ENCODE assay signal across 15 cellular contexts in genomic region chr6:148854086-148854485, GRCh38.
DNase-seq lines count a peak whose midpoint lies in the region; ATAC-seq, FAIRE-seq and TF ChIP-seq lines count a peak whose summit lies in the region.
"Had no signal": no experiment of that assay in that cellular context is flagged by ENCODE, and none has a peak within 500 bp of the region (broad histone marks: within the 10 kb centered on the region; RNA-seq: fewer than 3 reads in every experiment).

No MANE protein-coding gene starts in this region.

- H3K27me3 Mint-ChIP-seq in GM23338 (ENCODE audit: insufficient read depth, low read depth, poor library complexity) = peaks cover 6% of the 10 kb centered on the region
- no peaks in the 10 kb centered on the region for H3K27me3 Mint-ChIP-seq in activated CD8-positive, alpha-beta memory T cell treated with anti-CD3 and anti-CD28 coated beads, Interleukin-2, amount 10 ng/mL, durations not matched to agents 7 days and 5 days
- no peaks in the 10 kb centered on the region for H3K27me3 Mint-ChIP-seq in chondrocyte (ENCODE audit: low read depth)
- H3K27me3 Mint-ChIP-seq: stimulated activated naive CD8-positive, alpha-beta T cell treated with anti-CD3 and anti-CD28 coated beads, Interleukin-15, Interleukin-2, amounts not matched to agents 100 ng/mL and 50 ng/mL, for 24 hours had no signal

- H4K20me1 ChIP-seq in GM23338 (replicated peaks; ENCODE audit: insufficient read depth) (peaks cover 20% of the 10 kb centered on the region), keratinocyte (ENCODE audit: control insufficient read depth, extremely low read depth, insufficient read depth, low read length) (no peaks in the 10 kb centered on the region)
- H4K20me1 ChIP-seq: BLaER1 had no signal

- peak; percentile 77 for FAIRE-seq in keratinocyte (lab: Jason Lieb, UNC)

- H3K4me1 Mint-ChIP-seq in GM23338 (peaks cover 54% of the 10 kb centered on the region), chondrocyte (ENCODE audit: low read depth) (peaks cover 25% of the 10 kb centered on the region)
- H3K4me1 Mint-ChIP-seq in activated CD8-positive, alpha-beta memory T cell treated with anti-CD3 and anti-CD28 coated beads, Interleukin-2, amount 10 ng/mL, durations not matched to agents 7 days and 5 days = peaks cover 7% of the 10 kb centered on the region

- H3K4me3 ChIP-seq in GM23338 (0 out of 2 replicates have a peak overlapping the region, but pooled peaks have one; percentile 0), keratinocyte (ENCODE audit: control insufficient read depth in 2 of 3, extremely low read depth in 1 of 3, insufficient read depth in 2 of 3, low read depth in 1 of 3, low read length in 3 of 3) (no peak overlapping the region)
- H3K4me3 ChIP-seq: BLaER1, right atrium auricular region had no signal

- no peaks in the 10 kb centered on the region for H3K9me3 ChIP-seq in keratinocyte (ENCODE audit: control insufficient read depth, low read depth, low read length)
- H3K9me3 ChIP-seq: BLaER1, right atrium auricular region had no signal

- H2AFZ ChIP-seq in GM23338 = no peak overlapping the region
- no peak overlapping the region for H2AFZ ChIP-seq in keratinocyte (ENCODE audit: control insufficient read depth, low read length)

- H3K9me3 Mint-ChIP-seq in GM23338 (no peaks in the 10 kb centered on the region), chondrocyte (ENCODE audit: low read depth) (no peaks in the 10 kb centered on the region)
- H3K9me3 Mint-ChIP-seq in activated CD8-positive, alpha-beta memory T cell treated with anti-CD3 and anti-CD28 coated beads, Interleukin-2, amount 10 ng/mL, durations not matched to agents 7 days and 5 days (ENCODE audit: low read depth) = no peaks in the 10 kb centered on the region
- H3K9me3 Mint-ChIP-seq: activated naive CD4-positive, alpha-beta T cell treated with anti-CD3 and anti-CD28 coated beads for 36 hours; natural killer cell; stimulated activated naive CD8-positive, alpha-beta T cell treated with anti-CD3 and anti-CD28 coated beads, Interleukin-15, Interleukin-2, amounts not matched to agents 100 ng/mL and 50 ng/mL, for 24 hours had no signal

- H3K4me3 Mint-ChIP-seq in GM23338 (no peak overlapping the region), chondrocyte (ENCODE audit: unreplicated experiment) (no peak overlapping the region)
- no peak overlapping the region for H3K4me3 Mint-ChIP-seq in activated CD8-positive, alpha-beta memory T cell treated with anti-CD3 and anti-CD28 coated beads, Interleukin-2, amount 10 ng/mL, durations not matched to agents 7 days and 5 days
- H3K4me3 Mint-ChIP-seq: activated naive CD4-positive, alpha-beta T cell treated with anti-CD3 and anti-CD28 coated beads for 36 hours; natural killer cell; stimulated activated naive CD8-positive, alpha-beta T cell treated with anti-CD3 and anti-CD28 coated beads, Interleukin-15, Interleukin-2, amounts not matched to agents 100 ng/mL and 50 ng/mL, for 24 hours had no signal

- peaks cover 37% of the 10 kb centered on the region for H3K4me1 ChIP-seq in GM23338 (ENCODE audit: insufficient read depth)
- peaks cover 32% of the 10 kb centered on the region for H3K4me1 ChIP-seq in keratinocyte (ENCODE audit: control insufficient read depth, extremely low read depth, insufficient read depth, low read length)
- H3K4me1 ChIP-seq: BLaER1, right atrium auricular region had no signal

- no peaks in the 10 kb centered on the region for H3K9me1 ChIP-seq in keratinocyte (ENCODE audit: control insufficient read depth, extremely low read depth, insufficient read depth, low read length)

- no peak for TF ChIP-seq CTCF in GM23338 (conservative IDR thresholded peaks at IDR 0.05; ENCODE audit: low read depth in 2 of 2)
- TF ChIP-seq CTCF in VCaP (conservative IDR thresholded peaks at IDR 0.05) = no peak
- no peak for TF ChIP-seq CTCF in keratinocyte (optimal IDR thresholded peaks at IDR 0.05 in 1 of 3, IDR thresholded peaks at IDR 0.05 in 1 of 3, conservative IDR thresholded peaks at IDR 0.05 in 1 of 3; ENCODE audit: extremely low read depth in 1 of 3, insufficient read depth in 2 of 3, low read length in 3 of 3)
- TF ChIP-seq CTCF in chondrocyte (IDR thresholded peaks at IDR 0.05) = no peak

- no peaks in the 10 kb centered on the region for H3K27me3 ChIP-seq in GM23338 (ENCODE audit: insufficient read depth)
- H3K27me3 ChIP-seq in keratinocyte (ENCODE audit: control insufficient read depth, extremely low read depth, insufficient read depth, low read length) = no peaks in the 10 kb centered on the region
- H3K27me3 ChIP-seq: BLaER1, right atrium auricular region had no signal

- CTCF ChIA-PET in activated CD8-positive, alpha-beta memory T cell treated with anti-CD3 and anti-CD28 coated beads, Interleukin-2, amount 10 ng/mL, durations not matched to agents 7 days and 5 days (lab: Charles Lee) = no interaction called here

- H3K36me3 Mint-ChIP-seq in GM23338 (ENCODE audit: low read depth) (peaks cover 17% of the 10 kb centered on the region; the same call in 2 of the 3 replicates), chondrocyte (ENCODE audit: low read depth) (no peaks in the 10 kb centered on the region)
- H3K36me3 Mint-ChIP-seq in activated CD8-positive, alpha-beta memory T cell treated with anti-CD3 and anti-CD28 coated beads, Interleukin-2, amount 10 ng/mL, durations not matched to agents 7 days and 5 days = peaks cover 1% of the 10 kb centered on the region
- H3K36me3 Mint-ChIP-seq: natural killer cell had no signal

- DNase-seq in GM23338 (ENCODE audit: low spot score) (no peak), NCI-H345 (lab: John Stamatoyannopoulos, UW) (peak; percentile 54), keratinocyte (ENCODE audit: low read depth, low spot score) (peak; percentile 86), chondrocyte (ENCODE audit: low spot score) (no peak), GOT3 (lab: John Stamatoyannopoulos, UW) (no peak)
- no peak for DNase-seq in activated CD8-positive, alpha-beta memory T cell treated with anti-CD3 and anti-CD28 coated beads, Interleukin-2, amount 10 ng/mL, durations not matched to agents 7 days and 5 days
- DNase-seq: activated naive CD4-positive, alpha-beta T cell treated with anti-CD3 and anti-CD28 coated beads for 36 hours; natural killer cell; NCI-H2227 treated with DMSO at 0.1 percent for 48 hours had no signal

- no peaks in the 10 kb centered on the region for H3K9me2 ChIP-seq in GM23338 (ENCODE audit: insufficient read depth)

- H3K79me2 ChIP-seq in GM23338 (replicated peaks; ENCODE audit: insufficient read depth) = peaks cover 97% of the 10 kb centered on the region
- no peaks in the 10 kb centered on the region for H3K79me2 ChIP-seq in keratinocyte (ENCODE audit: control insufficient read depth, insufficient read depth, low read length)

- dilution Hi-C loops in keratinocyte (cut with MboI; ENCODE audit: extremely low pct_ligation_motif_present, low sequenced_read_pairs) = no loop called here

- no peak overlapping the region for H3K27ac Mint-ChIP-seq in GM23338
- H3K27ac Mint-ChIP-seq in activated CD8-positive, alpha-beta memory T cell treated with anti-CD3 and anti-CD28 coated beads, Interleukin-2, amount 10 ng/mL, durations not matched to agents 7 days and 5 days = no peak overlapping the region
- H3K27ac Mint-ChIP-seq in chondrocyte (ENCODE audit: unreplicated experiment) = no peak overlapping the region
- H3K27ac Mint-ChIP-seq: activated naive CD4-positive, alpha-beta T cell treated with anti-CD3 and anti-CD28 coated beads for 36 hours; natural killer cell; stimulated activated naive CD8-positive, alpha-beta T cell treated with anti-CD3 and anti-CD28 coated beads, Interleukin-15, Interleukin-2, amounts not matched to agents 100 ng/mL and 50 ng/mL, for 24 hours had no signal

- H3K4me2 ChIP-seq in GM23338 (peak overlapping the region; percentile 51), keratinocyte (ENCODE audit: control insufficient read depth, extremely low read depth, insufficient read depth, low read depth, low read length) (peak overlapping the region; percentile 54)
- H3K4me2 ChIP-seq: BLaER1, KMS-11 had no signal

- H3K36me3 ChIP-seq in GM23338 (ENCODE audit: insufficient read depth) (no peaks in the 10 kb centered on the region), keratinocyte (ENCODE audit: control insufficient read depth in 2 of 2, extremely low read depth in 1 of 2, insufficient read depth in 2 of 2, low read length in 2 of 2) (no peaks in the 10 kb centered on the region)
- H3K36me3 ChIP-seq: BLaER1, right atrium auricular region had no signal

- H3K27ac ChIP-seq in GM23338 (ENCODE audit: low read depth) (no peak overlapping the region), VCaP (peak overlapping the region; percentile 82), keratinocyte (ENCODE audit: control insufficient read depth, insufficient read depth, low read length) (peak overlapping the region; percentile 40)
- H3K27ac ChIP-seq: BLaER1, KMS-11, right atrium auricular region had no signal

- H3F3A ChIP-seq in GM23338 (replicated peaks; ENCODE audit: low read depth) = no peaks in the 10 kb centered on the region

- ATAC-seq in GM23338 = no peak
- no peak for ATAC-seq in activated CD8-positive, alpha-beta memory T cell treated with anti-CD3 and anti-CD28 coated beads, Interleukin-2, amount 10 ng/mL, durations not matched to agents 7 days and 5 days
- no peak for ATAC-seq in HG03045 (IDR thresholded peaks at IDR 0.05; ENCODE audit: unreplicated experiment)
- ATAC-seq: natural killer cell had no signal

- H3K9ac ChIP-seq in keratinocyte (ENCODE audit: control insufficient read depth, extremely low read depth, insufficient read depth, low read length) = no peak overlapping the region
- H3K9ac ChIP-seq: BLaER1, KMS-11 had no signal

Comparison
In these comparisons a context has a peak if more than half of its experiments do, and no peak if none do; other contexts are left out.
1. DNase-seq: peak in NCI-H345 (single experiment) and keratinocyte (single experiment); none in GM23338 (single experiment), activated CD8-positive, alpha-beta memory T cell treated with anti-CD3 and anti-CD28 coated beads, Interleukin-2, amount 10 ng/mL, durations not matched to agents 7 days and 5 days (single experiment), chondrocyte (single experiment) and GOT3 (single experiment).